Comparison of ENCODE assay signal across 16 cellular contexts in genomic region chr17:82282239-82283207, GRCh38. TPM values are rescaled to one million over a fixed set of nuclear protein-coding genes. Genes with fewer than 3 reads are reported as not detected.
DNase-seq lines count a peak whose midpoint lies in the region; ATAC-seq, FAIRE-seq and TF ChIP-seq lines count a peak whose summit lies in the region.
"Had no signal": no experiment of that assay in that cellular context is flagged by ENCODE, and none has a peak within 500 bp of the region (broad histone marks: within the 10 kb centered on the region; RNA-seq: fewer than 3 reads in every experiment).

No MANE protein-coding gene starts in this region.

- FAIRE-seq in pancreas (lab: Jason Lieb, UNC), result no peak
- FAIRE-seq: endometrium, TTC549 had no signal

- CTCF ChIA-PET in Panc1 (lab: Charles Lee), result no interaction called here
- CTCF ChIA-PET in activated CD4-positive, alpha-beta memory T cell treated with anti-CD3 and anti-CD28 coated beads for 36 hours (lab: Charles Lee), result interaction anchor here (1.2 to 1.5 kb wide), 6 partner anchors 14 to 77 kb away, joined by 3 to 7 read pairs (median 4); no protein-coding TSS in a partner anchor
- CTCF ChIA-PET in CD4-positive, alpha-beta T cell (lab: Charles Lee), result no interaction called here

- no peaks in the 10 kb centered on the region for H3K36me3 ChIP-seq in BLaER1 treated with 17β-estradiol and CSF1 and Interleukin-3, amounts not matched to agents 10 nM and 100 nM
- H3K36me3 ChIP-seq in Panc1 (ENCODE audit: control insufficient read depth, insufficient read depth, low read length) (no peaks in the 10 kb centered on the region), pancreas (no peaks in the 10 kb centered on the region)
- H3K36me3 ChIP-seq: heart left ventricle, right atrium auricular region had no signal

- H3K4me1 ChIP-seq in BLaER1 treated with 17β-estradiol and CSF1 and Interleukin-3, amounts not matched to agents 10 nM and 100 nM, result peaks cover 13 to 44% (median 32%) of the 10 kb centered on the region in 10 experiments; a peak in 19 of 20 replicates
- H3K4me1 ChIP-seq in Panc1 (ENCODE audit: control insufficient read depth, insufficient read depth, low read length) (peaks cover 22% of the 10 kb centered on the region), pancreas (peaks cover 11 to 29% (median 17%) of the 10 kb centered on the region in 3 donors)

- ATAC-seq in Panc1 (peak; percentile 51), pancreas (peak in 1 of 4 donors; percentile 17), HG03342 (IDR thresholded peaks at IDR 0.05; ENCODE audit: unreplicated experiment) (no peak)
- ATAC-seq in CD4-positive, alpha-beta T cell (ENCODE audit: poor library complexity), result no peak
- ATAC-seq: heart left ventricle had no signal

- DNase-seq in Panc1 (ENCODE audit: low read depth, low spot score), result no peak
- no peak for DNase-seq in epithelial cell of prostate (ENCODE audit: low read depth, low spot score)
- DNase-seq in pancreas, result peak in 1 of 6 donors; percentile 61
- DNase-seq in pons (ENCODE audit: low spot score), result no peak
- no peak for DNase-seq in activated CD4-positive, alpha-beta memory T cell treated with anti-CD3 and anti-CD28 coated beads for 36 hours
- DNase-seq in CD4-positive, alpha-beta T cell, result no peak
- DNase-seq: activated naive CD4-positive, alpha-beta T cell; stimulated activated naive B cell treated with anti-CD40 and anti-IgM and Interleukin-4, amounts not matched to agents 10 μg/mL and 1 μg/mL and 100 μg/mL, for 72 hours had no signal

- H3K27ac ChIP-seq in BLaER1 treated with 17β-estradiol and CSF1 and Interleukin-3, amounts not matched to agents 10 nM and 100 nM, result no peak overlapping the region
- peak overlapping the region; percentile 12 for H3K27ac ChIP-seq in Panc1 (ENCODE audit: low read length)
- peak overlapping the region; percentile 90 for H3K27ac ChIP-seq in epithelial cell of prostate
- H3K27ac ChIP-seq in pancreas, result peak overlapping the region; percentile 79 to 89 (median 82)
- H3K27ac ChIP-seq in CD4-positive, alpha-beta T cell (ENCODE audit: low read depth, low read length), result no peak overlapping the region
- H3K27ac ChIP-seq: heart left ventricle, right atrium auricular region had no signal

- POLR2A ChIA-PET in Panc1 (lab: Charles Lee), result interaction anchor here (0.5 to 0.8 kb wide), 4 partner anchors 10 to 213 kb away, joined by 4 to 13 read pairs (median 6); no protein-coding TSS in a partner anchor
- POLR2A ChIA-PET in activated CD4-positive, alpha-beta memory T cell treated with anti-CD3 and anti-CD28 coated beads for 36 hours (lab: Charles Lee), result interaction anchor here (1.0 to 4.3 kb wide), 5 partner anchors 9 to 18 kb away, joined by 3 to 40 read pairs (median 6); partner anchors contain the start of gene CSNK1D
- POLR2A ChIA-PET in CD4-positive, alpha-beta T cell (lab: Charles Lee), result interaction anchor here (2.6 kb wide), 1 partner anchor 10 kb away, joined by 7 read pairs; no protein-coding TSS in a partner anchor

- H3K9me3 Mint-ChIP-seq in activated CD4-positive, alpha-beta memory T cell treated with anti-CD3 and anti-CD28 coated beads for 36 hours, result no peaks in the 10 kb centered on the region
- H3K9me3 Mint-ChIP-seq in CD4-positive, alpha-beta T cell, result no peaks in the 10 kb centered on the region
- H3K9me3 Mint-ChIP-seq: naive thymus-derived CD4-positive, alpha-beta T cell; stimulated activated naive B cell treated with anti-CD40 and anti-IgM and Interleukin-4, amounts not matched to agents 10 μg/mL and 1 μg/mL and 100 μg/mL, for 72 hours had no signal

- WGBS in pancreas, 2 donors, result 83 to 87% methylated on average over 25 of the region's 25 CpGs

- no TSS peak for BruUV-seq in Panc1 (replicated peaks; lab: Mats Ljungman, UMichigan)

- H3K27me3 Mint-ChIP-seq in activated CD4-positive, alpha-beta memory T cell treated with anti-CD3 and anti-CD28 coated beads for 36 hours, result no peaks in the 10 kb centered on the region
- no peaks in the 10 kb centered on the region for H3K27me3 Mint-ChIP-seq in CD4-positive, alpha-beta T cell
- H3K27me3 Mint-ChIP-seq: naive thymus-derived CD4-positive, alpha-beta T cell had no signal

- no peak for TF ChIP-seq CTCF in Panc1 (IDR thresholded peaks at IDR 0.05)
- no peak for TF ChIP-seq CTCF in pancreas (IDR thresholded peaks at IDR 0.05)
- no peak for TF ChIP-seq CTCF in CD4-positive, alpha-beta T cell (IDR thresholded peaks at IDR 0.05)

- H3K36me3 Mint-ChIP-seq in activated CD4-positive, alpha-beta memory T cell treated with anti-CD3 and anti-CD28 coated beads for 36 hours, result no peaks in the 10 kb centered on the region
- no peaks in the 10 kb centered on the region for H3K36me3 Mint-ChIP-seq in CD4-positive, alpha-beta T cell (ENCODE audit: low read depth)
- H3K36me3 Mint-ChIP-seq: naive thymus-derived CD4-positive, alpha-beta T cell; stimulated activated naive B cell treated with anti-CD40 and anti-IgM and Interleukin-4, amounts not matched to agents 10 μg/mL and 1 μg/mL and 100 μg/mL, for 72 hours had no signal

- peak overlapping the region in 7 of 11 experiments; percentile 14 to 62 (median 43); a peak in 12 of 22 replicates for H3K4me2 ChIP-seq in BLaER1 treated with 17β-estradiol and CSF1 and Interleukin-3, amounts not matched to agents 10 nM and 100 nM

- peaks cover 35% of the 10 kb centered on the region for H3K4me1 Mint-ChIP-seq in activated CD4-positive, alpha-beta memory T cell treated with anti-CD3 and anti-CD28 coated beads for 36 hours (ENCODE audit: low read depth)
- H3K4me1 Mint-ChIP-seq in CD4-positive, alpha-beta T cell (ENCODE audit: low read depth), result peaks cover 8% of the 10 kb centered on the region

- H3K4me3 ChIP-seq in BLaER1 treated with 17β-estradiol and CSF1 and Interleukin-3, amounts not matched to agents 10 nM and 100 nM, result no peak overlapping the region
- H3K4me3 ChIP-seq in Panc1 (ENCODE audit: low read depth in 2 of 2, low read length in 2 of 2) (no peak overlapping the region), pancreas (no peak overlapping the region)
- H3K4me3 ChIP-seq: heart left ventricle, right atrium auricular region had no signal

- H3K9me3 ChIP-seq in BLaER1 treated with 17β-estradiol and CSF1 and Interleukin-3, amounts not matched to agents 10 nM and 100 nM (replicated peaks in 1 of 11), result peaks cover 0 to 7% (median 6%) of the 10 kb centered on the region in 11 experiments; a peak in 5 of 22 replicates
- H3K9me3 ChIP-seq in Panc1 (ENCODE audit: control insufficient read depth, insufficient read depth, low read depth, low read length) (no peaks in the 10 kb centered on the region), pancreas (no peaks in the 10 kb centered on the region)
- H3K9me3 ChIP-seq in CD4-positive, alpha-beta T cell (ENCODE audit: control insufficient read depth, low read length), result no peaks in the 10 kb centered on the region
- H3K9me3 ChIP-seq: heart left ventricle, right atrium auricular region had no signal

- no peak overlapping the region for H3K27ac Mint-ChIP-seq in activated CD4-positive, alpha-beta memory T cell treated with anti-CD3 and anti-CD28 coated beads for 36 hours
- H3K27ac Mint-ChIP-seq in CD4-positive, alpha-beta T cell, result no peak overlapping the region
- H3K27ac Mint-ChIP-seq: stimulated activated naive B cell treated with anti-CD40 and anti-IgM and Interleukin-4, amounts not matched to agents 10 μg/mL and 1 μg/mL and 100 μg/mL, for 72 hours had no signal

- peak overlapping the region in 6 of 11 experiments; percentile 0 to 42 (median 30); a peak in 4 of 22 replicates for H3K9ac ChIP-seq in BLaER1 treated with 17β-estradiol and CSF1 and Interleukin-3, amounts not matched to agents 10 nM and 100 nM

- intact Hi-C loops in Panc1 (cut with micrococcal nuclease; ENCODE audit: unreplicated experiment) (no loop called here), pancreas (cut with DNase I) (no loop called here)
- intact Hi-C loops in activated CD4-positive, alpha-beta memory T cell treated with anti-CD3 and anti-CD28 coated beads for 36 hours (cut with micrococcal nuclease), result loop anchor here (2.0 kb wide), 1 partner anchor 14 kb away; no protein-coding TSS in a partner anchor
- intact Hi-C loops in CD4-positive, alpha-beta T cell (cut with DNase I, micrococcal nuclease), result no loop called here

- in situ Hi-C loops in Panc1 (cut with HindIII; ENCODE audit: low pct_unique_long_range_greater_than_20kb, low sequenced_read_pairs), result no loop called here

- no peaks in the 10 kb centered on the region for H4K20me1 ChIP-seq in BLaER1 treated with 17β-estradiol and CSF1 and Interleukin-3, amounts not matched to agents 10 nM and 100 nM

- H3K4me3 Mint-ChIP-seq in activated CD4-positive, alpha-beta memory T cell treated with anti-CD3 and anti-CD28 coated beads for 36 hours, result no peak overlapping the region
- H3K4me3 Mint-ChIP-seq in CD4-positive, alpha-beta T cell, result no peak overlapping the region
- H3K4me3 Mint-ChIP-seq: naive thymus-derived CD4-positive, alpha-beta T cell; stimulated activated naive B cell treated with anti-CD40 and anti-IgM and Interleukin-4, amounts not matched to agents 10 μg/mL and 1 μg/mL and 100 μg/mL, for 72 hours had no signal

- no peaks in the 10 kb centered on the region for H3K27me3 ChIP-seq in BLaER1 treated with 17β-estradiol and CSF1 and Interleukin-3, amounts not matched to agents 10 nM and 100 nM
- no peaks in the 10 kb centered on the region for H3K27me3 ChIP-seq in Panc1 (ENCODE audit: control insufficient read depth, insufficient read depth, low read length)
- no peaks in the 10 kb centered on the region for H3K27me3 ChIP-seq in pancreas
- H3K27me3 ChIP-seq in CD4-positive, alpha-beta T cell (ENCODE audit: control insufficient read depth, insufficient read depth, low read length), result no peaks in the 10 kb centered on the region
- H3K27me3 ChIP-seq: heart left ventricle, right atrium auricular region had no signal

RNA-seq across cellular contexts. Expression of gene CSNK1D, which starts 9.0 kb away (rescaled TPM):
- total RNA-seq in Panc1 (2021; ENCODE audit: unreplicated experiment) (234 TPM), pancreas (10 to 100 TPM; 47.1 to 81.6 (median 62.5) TPM)
- polyA plus RNA-seq in Panc1 (2012; ENCODE audit: insufficient read length), result 316 TPM
- 100 to 1,000 TPM; 101 to 107 TPM for polyA plus RNA-seq in pancreas
- total RNA-seq in activated CD4-positive, alpha-beta memory T cell treated with anti-CD3 and anti-CD28 coated beads for 36 hours, result 100 to 1,000 TPM; 110 to 111 TPM
- 100 to 1,000 TPM; 277 to 286 TPM for total RNA-seq in CD4-positive, alpha-beta T cell

RNA-seq across cellular contexts. Expression of gene CD7, which starts 34.9 kb away (rescaled TPM):
- total RNA-seq in Panc1 (2021; ENCODE audit: unreplicated experiment) (0.77 TPM), pancreas (1 to 10 TPM in 2 of 6 donors, under 1 TPM in 4; 0.28 to 1.3 (median 0.98) TPM)
- 0.27 TPM for polyA plus RNA-seq in Panc1 (2012; ENCODE audit: insufficient read length)
- polyA plus RNA-seq in pancreas, result 1 to 10 TPM in 1 of 2 donors, under 1 TPM in 1; 0.70 to 1.0 TPM
- 100 to 1,000 TPM; 570 to 574 TPM for total RNA-seq in activated CD4-positive, alpha-beta memory T cell treated with anti-CD3 and anti-CD28 coated beads for 36 hours
- total RNA-seq in CD4-positive, alpha-beta T cell, result 100 to 1,000 TPM; 225 to 234 TPM
- total RNA-seq: SK-MEL-5 had no signal

RNA-seq across cellular contexts. Expression of gene SECTM1, which starts 51.0 kb away (rescaled TPM):
- 5.4 TPM for total RNA-seq in Panc1 (2021; ENCODE audit: unreplicated experiment)
- 7.3 TPM for polyA plus RNA-seq in Panc1 (2012; ENCODE audit: insufficient read length)
- 1 to 10 TPM in 5 of 6 donors, under 1 TPM in 1; 0.74 to 7.4 (median 1.4) TPM for total RNA-seq in pancreas
- polyA plus RNA-seq in pancreas, result 1 to 10 TPM; 1.5 to 3.3 TPM
- total RNA-seq in activated CD4-positive, alpha-beta memory T cell treated with anti-CD3 and anti-CD28 coated beads for 36 hours, result 10 to 100 TPM; 12.2 to 12.7 TPM
- total RNA-seq in CD4-positive, alpha-beta T cell, result 1 to 10 TPM; 2.1 to 3.1 TPM

RNA-seq across cellular contexts. Expression of gene SLC16A3, which starts 53.7 kb away (rescaled TPM):
- 581 TPM for total RNA-seq in Panc1 (2021; ENCODE audit: unreplicated experiment)
- polyA plus RNA-seq in Panc1 (2012; ENCODE audit: insufficient read length), result 1,387 TPM
- total RNA-seq in pancreas, result 10 to 100 TPM in 2 of 6 donors, 1 to 10 TPM in 4; 1.2 to 22.8 (median 4.2) TPM
- polyA plus RNA-seq in pancreas, result 1 to 10 TPM; 3.5 TPM
- total RNA-seq in activated CD4-positive, alpha-beta memory T cell treated with anti-CD3 and anti-CD28 coated beads for 36 hours, result 10 to 100 TPM; 97.4 to 99.7 TPM
- total RNA-seq in CD4-positive, alpha-beta T cell, result 10 to 100 TPM; 93.4 to 99.0 TPM

Comparison
In these comparisons a context has a peak if more than half of its experiments do, and no peak if none do; other contexts are left out.
1. H3K27ac ChIP-seq: peak in Panc1 (single experiment), epithelial cell of prostate (single experiment) and pancreas (4 of 4); none in BLaER1 treated with 17β-estradiol and CSF1 and Interleukin-3, amounts not matched to agents 10 nM and 100 nM (0 of 11) and CD4-positive, alpha-beta T cell (single experiment).
2. RNA of gene CD7, which starts 34.9 kb away (total RNA-seq): 570 to 574 TPM in activated CD4-positive, alpha-beta memory T cell treated with anti-CD3 and anti-CD28 coated beads for 36 hours and 225 to 234 TPM in CD4-positive, alpha-beta T cell; 0.28 to 1.3 TPM in pancreas and 0.77 TPM in Panc1 (single experiment); every median in the first group is over 10 times any median in the second.